ENCODE assay signal across 32 cellular contexts in genomic region chr4:22551550-22551949, GRCh38.
"Had no signal": no experiment of that assay in that cellular context is flagged by ENCODE, and none has a peak within 500 bp of the region (broad histone marks: within the 10 kb centered on the region; RNA-seq: fewer than 3 reads in every experiment).

No MANE protein-coding gene starts in this region.

- H3K36me3 ChIP-seq: cardiac muscle cell, colonic mucosa, esophagus squamous epithelium had no signal

- DNase-seq: activated CD4-positive, alpha-beta memory T cell treated with anti-CD3 and anti-CD28 coated beads for 36 hours; activated CD4-positive, alpha-beta T cell treated with anti-CD3 and anti-CD28 coated beads for 36 hours; activated CD4-positive, alpha-beta T cell treated with anti-CD3 and anti-CD28 coated beads, Interleukin-2, amount 10 ng/mL, durations not matched to agents 24 days and 14 days; activated CD4-positive, CD25-positive, alpha-beta regulatory T cell; activated CD4-positive, CD25-positive, alpha-beta regulatory T cell treated with anti-CD3 and anti-CD28 coated beads, Interleukin-2, amount 50 U/mL, for 72 hours; activated CD8-positive, alpha-beta memory T cell treated with anti-CD3 and anti-CD28 coated beads, Interleukin-2, amount 10 ng/mL, durations not matched to agents 7 days and 5 days; activated CD8-positive, alpha-beta memory T cell treated with anti-CD3 and anti-CD28 coated beads, Interleukin-2, amount 50 U/mL, for 4 hours; activated CD8-positive, alpha-beta T cell treated with anti-CD3 and anti-CD28 coated beads, Interleukin-2, amount 10 ng/mL, durations not matched to agents 7 days and 5 days; activated gamma-delta T cell; activated naive CD4-positive, alpha-beta T cell; activated naive CD4-positive, alpha-beta T cell treated with anti-CD3 and anti-CD28 coated beads, Interleukin-2, amount 10 ng/mL, durations not matched to agents 7 days and 5 days; activated naive CD8-positive, alpha-beta T cell treated with anti-CD3 and anti-CD28 coated beads, Interleukin-2, amount 10 ng/mL, durations not matched to agents 7 days and 5 days; activated T-cell treated with anti-CD3 and anti-CD28 coated beads, Interleukin-2, amount 50 U/mL, for 1 hour; activated T-cell treated with anti-CD3 and anti-CD28 coated beads, Interleukin-2, amount 50 U/mL, for 48 hours; amygdala; aorta; body of pancreas; central memory CD4-positive, alpha-beta T cell; cerebellar nuclear complex; colonic mucosa; effector CD8-positive, alpha-beta T cell; esophagus squamous epithelium; foreskin fibroblast; head of caudate nucleus; T-helper 2 cell had no signal

- ATAC-seq: activated CD4-positive, alpha-beta T cell treated with anti-CD3 and anti-CD28 coated beads for 36 hours; activated CD8-positive, alpha-beta memory T cell treated with anti-CD3 and anti-CD28 coated beads, Interleukin-2, amount 10 ng/mL, durations not matched to agents 7 days and 5 days; activated CD8-positive, alpha-beta T cell treated with anti-CD3 and anti-CD28 coated beads, Interleukin-2, amount 10 ng/mL, durations not matched to agents 7 days and 5 days; body of pancreas had no signal

- H3K4me1 Mint-ChIP-seq: activated CD4-positive, alpha-beta T cell treated with anti-CD3 and anti-CD28 coated beads for 36 hours; activated CD4-positive, alpha-beta T cell treated with anti-CD3 and anti-CD28 coated beads, Interleukin-2, amount 10 ng/mL, durations not matched to agents 24 days and 14 days; activated CD8-positive, alpha-beta memory T cell treated with anti-CD3 and anti-CD28 coated beads, Interleukin-2, amount 10 ng/mL, durations not matched to agents 7 days and 5 days; activated naive CD4-positive, alpha-beta T cell treated with anti-CD3 and anti-CD28 coated beads, Interleukin-2, amount 10 ng/mL, durations not matched to agents 7 days and 5 days; activated naive CD8-positive, alpha-beta T cell treated with anti-CD3 and anti-CD28 coated beads, Interleukin-2, amount 10 ng/mL, durations not matched to agents 7 days and 5 days had no signal

- H3K27me3 Mint-ChIP-seq: activated CD4-positive, alpha-beta memory T cell treated with anti-CD3 and anti-CD28 coated beads for 36 hours; activated CD4-positive, alpha-beta T cell treated with anti-CD3 and anti-CD28 coated beads for 36 hours; activated CD4-positive, alpha-beta T cell treated with anti-CD3 and anti-CD28 coated beads, Interleukin-2, amount 10 ng/mL, durations not matched to agents 24 days and 14 days; activated CD8-positive, alpha-beta memory T cell treated with anti-CD3 and anti-CD28 coated beads, Interleukin-2, amount 10 ng/mL, durations not matched to agents 7 days and 5 days; activated naive CD4-positive, alpha-beta T cell treated with anti-CD3 and anti-CD28 coated beads, Interleukin-2, amount 10 ng/mL, durations not matched to agents 7 days and 5 days; activated naive CD8-positive, alpha-beta T cell treated with anti-CD3 and anti-CD28 coated beads, Interleukin-2, amount 10 ng/mL, durations not matched to agents 7 days and 5 days had no signal

- H3K4me3 ChIP-seq: body of pancreas, cardiac muscle cell, colonic mucosa, esophagus squamous epithelium had no signal

- H3K4me3 Mint-ChIP-seq: activated CD4-positive, alpha-beta memory T cell treated with anti-CD3 and anti-CD28 coated beads for 36 hours; activated CD4-positive, alpha-beta T cell treated with anti-CD3 and anti-CD28 coated beads for 36 hours; activated CD4-positive, alpha-beta T cell treated with anti-CD3 and anti-CD28 coated beads, Interleukin-2, amount 10 ng/mL, durations not matched to agents 24 days and 14 days; activated CD8-positive, alpha-beta memory T cell treated with anti-CD3 and anti-CD28 coated beads, Interleukin-2, amount 10 ng/mL, durations not matched to agents 7 days and 5 days; activated CD8-positive, alpha-beta T cell treated with anti-CD3 and anti-CD28 coated beads, Interleukin-2, amount 10 ng/mL, durations not matched to agents 7 days and 5 days; activated naive CD4-positive, alpha-beta T cell treated with anti-CD3 and anti-CD28 coated beads, Interleukin-2, amount 10 ng/mL, durations not matched to agents 7 days and 5 days; activated naive CD8-positive, alpha-beta T cell treated with anti-CD3 and anti-CD28 coated beads, Interleukin-2, amount 10 ng/mL, durations not matched to agents 7 days and 5 days; activated T-helper 1 cell treated with anti-CD3 and anti-CD28 coated beads, Interleukin-12 subunit alpha, Interleukin-12 subunit beta, Interleukin-2, Interleukin-4 antibody, amounts not matched to agents 30 ng/mL and 10 ng/mL and 1 ng/mL, durations not matched to agents 14 hours and 24 hours and 36 hours had no signal

- H3K27ac ChIP-seq: body of pancreas, cardiac muscle cell, colonic mucosa, epithelial cell of prostate, esophagus squamous epithelium had no signal

- H3K9me3 ChIP-seq: body of pancreas, colonic mucosa had no signal

- H3K36me3 Mint-ChIP-seq: activated CD4-positive, alpha-beta memory T cell treated with anti-CD3 and anti-CD28 coated beads for 36 hours; activated CD8-positive, alpha-beta memory T cell treated with anti-CD3 and anti-CD28 coated beads, Interleukin-2, amount 10 ng/mL, durations not matched to agents 7 days and 5 days; activated naive CD4-positive, alpha-beta T cell treated with anti-CD3 and anti-CD28 coated beads, Interleukin-2, amount 10 ng/mL, durations not matched to agents 7 days and 5 days; activated naive CD8-positive, alpha-beta T cell treated with anti-CD3 and anti-CD28 coated beads, Interleukin-2, amount 10 ng/mL, durations not matched to agents 7 days and 5 days had no signal

- FAIRE-seq: endometrium, endothelial cell of umbilical vein, frontal cortex had no signal

- H3K27me3 ChIP-seq: body of pancreas, cardiac muscle cell, colonic mucosa had no signal

- H3K27ac Mint-ChIP-seq: activated CD4-positive, alpha-beta memory T cell treated with anti-CD3 and anti-CD28 coated beads for 36 hours; activated CD4-positive, alpha-beta T cell treated with anti-CD3 and anti-CD28 coated beads for 36 hours; activated CD4-positive, alpha-beta T cell treated with anti-CD3 and anti-CD28 coated beads, Interleukin-2, amount 10 ng/mL, durations not matched to agents 24 days and 14 days; activated CD8-positive, alpha-beta memory T cell treated with anti-CD3 and anti-CD28 coated beads, Interleukin-2, amount 10 ng/mL, durations not matched to agents 7 days and 5 days; activated CD8-positive, alpha-beta T cell treated with anti-CD3 and anti-CD28 coated beads, Interleukin-2, amount 10 ng/mL, durations not matched to agents 7 days and 5 days; activated naive CD4-positive, alpha-beta T cell treated with anti-CD3 and anti-CD28 coated beads, Interleukin-2, amount 10 ng/mL, durations not matched to agents 7 days and 5 days; activated naive CD4-positive, alpha-beta T cell treated with anti-CD3 and anti-CD28 coated beads, Interleukin-2, amount 50 U/mL, for 72 hours; activated naive CD8-positive, alpha-beta T cell treated with anti-CD3 and anti-CD28 coated beads, Interleukin-2, amount 10 ng/mL, durations not matched to agents 7 days and 5 days; activated T-helper 1 cell treated with anti-CD3 and anti-CD28 coated beads, Interleukin-12 subunit alpha, Interleukin-12 subunit beta, Interleukin-2, Interleukin-4 antibody, amounts not matched to agents 30 ng/mL and 10 ng/mL and 1 ng/mL, durations not matched to agents 14 hours and 24 hours and 36 hours had no signal
